ENCODE assay signal across 14 cellular contexts in genomic region chr3:155957412-155957880, GRCh38.
DNase-seq lines count a peak whose midpoint lies in the region; ATAC-seq and TF ChIP-seq lines count a peak whose summit lies in the region.
"Had no signal": no experiment of that assay in that cellular context is flagged by ENCODE, and none has a peak within 500 bp of the region (broad histone marks: within the 10 kb centered on the region; RNA-seq: fewer than 3 reads in every experiment).

No MANE protein-coding gene starts in this region.

- H3K27me3 ChIP-seq in Panc1 (ENCODE audit: control insufficient read depth, insufficient read depth, low read length) (no peaks in the 10 kb centered on the region), upper lobe of right lung (no peaks in the 10 kb centered on the region)

- H3K36me3 ChIP-seq in Panc1 (ENCODE audit: control insufficient read depth, insufficient read depth, low read length) (no peaks in the 10 kb centered on the region), upper lobe of right lung (no peaks in the 10 kb centered on the region)

- POLR2A ChIA-PET in Panc1 (lab: Charles Lee): no interaction called here

- H3K4me1 ChIP-seq in Panc1 (ENCODE audit: control insufficient read depth, insufficient read depth, low read length): no peaks in the 10 kb centered on the region
- H3K4me1 ChIP-seq in upper lobe of right lung: no peaks in the 10 kb centered on the region

- no peaks in the 10 kb centered on the region for H3K9me3 ChIP-seq in Panc1 (ENCODE audit: control insufficient read depth, insufficient read depth, low read depth, low read length)
- H3K9me3 ChIP-seq in upper lobe of right lung: no peaks in the 10 kb centered on the region

- in situ Hi-C loops in Panc1 (cut with HindIII; ENCODE audit: low pct_unique_long_range_greater_than_20kb, low sequenced_read_pairs): no loop called here

- H3K27ac ChIP-seq in C4-2B (peak overlapping the region; percentile 27; the same call in 1 of the 2 replicates), Panc1 (ENCODE audit: low read length) (no peak overlapping the region), upper lobe of right lung (no peak overlapping the region)
- H3K27ac ChIP-seq: GM23248 had no signal

- TF ChIP-seq CTCF in C4-2B (conservative IDR thresholded peaks at IDR 0.05): peak; percentile 46
- TF ChIP-seq CTCF in Panc1 (IDR thresholded peaks at IDR 0.05): no peak
- no peak for TF ChIP-seq CTCF in upper lobe of right lung (IDR thresholded peaks at IDR 0.05)

- ATAC-seq in Panc1 (peak; percentile 45; the same call in 1 of the 2 replicates), upper lobe of right lung (peak; percentile 21), HG03457 (IDR thresholded peaks at IDR 0.05; ENCODE audit: unreplicated experiment) (no peak)
- ATAC-seq: CD8-positive, alpha-beta T cell; HCT116 had no signal

- BruUV-seq in Panc1 (replicated peaks; lab: Mats Ljungman, UMichigan): no TSS peak

- DNase-seq in NCI-H2029 (lab: John Stamatoyannopoulos, UW): peak; percentile 76
- no peak for DNase-seq in Panc1 (ENCODE audit: low read depth, low spot score)
- no peak for DNase-seq in upper lobe of right lung
- no peak for DNase-seq in OCI-M2 (lab: John Stamatoyannopoulos, UW; ENCODE audit: unreplicated experiment)
- no peak for DNase-seq in DMS114 treated with DMSO at 0.1 percent for 48 hours (lab: John Stamatoyannopoulos, UW; ENCODE audit: unreplicated experiment)
- DNase-seq: C1 segment of cervical spinal cord; CD8-positive, alpha-beta T cell; COR-L47; GM23248; IMR-90; KBM-7 had no signal

- H3K4me3 ChIP-seq in Panc1 (ENCODE audit: low read depth in 2 of 2, low read length in 2 of 2): no peak overlapping the region
- H3K4me3 ChIP-seq in upper lobe of right lung: no peak overlapping the region
- H3K4me3 ChIP-seq: GM23248 had no signal

- CTCF ChIA-PET in Panc1 (lab: Charles Lee): no interaction called here

- intact Hi-C loops in Panc1 (cut with micrococcal nuclease; ENCODE audit: unreplicated experiment) (loop anchor here (10.0 kb wide), 1 partner anchor 153 kb away; the partner anchor contains the start of gene C3orf33), upper lobe of right lung (cut with DNase I) (no loop called here)
